In genomic region chr17:66192378-66192687, GRCh38 we compare ENCODE assay signal across 8 cellular contexts. TPM values are rescaled to one million over a fixed set of nuclear protein-coding genes. Genes with fewer than 3 reads are reported as not detected.
DNase-seq lines count a peak whose midpoint lies in the region; ATAC-seq, FAIRE-seq and TF ChIP-seq lines count a peak whose summit lies in the region.

No MANE protein-coding gene starts in this region.

- H3K27me3 ChIP-seq in brain microvascular endothelial cell (replicated peaks) (no peaks in the 10 kb centered on the region), mononuclear cell (ENCODE audit: insufficient read depth, low read length) (no peaks in the 10 kb centered on the region)

- H3K27ac ChIP-seq in 22Rv1 = peak overlapping the region; percentile 16; the same call in 1 of the 2 replicates
- no peak overlapping the region; the same call in 1 of the 2 replicates for H3K27ac ChIP-seq in HEK293 (ENCODE audit: extremely low read depth, low read depth, low read length)
- no peak overlapping the region for H3K27ac ChIP-seq in brain microvascular endothelial cell

- TF ChIP-seq CTCF in 22Rv1 (IDR thresholded peaks at IDR 0.05) (no peak), HEK293 (tag by site-specific recombination; IDR thresholded peaks at IDR 0.05) (no peak), brain microvascular endothelial cell (IDR thresholded peaks at IDR 0.05; ENCODE audit: low read depth, low read length, missing control alignments) (no peak)

- H3K4me3 ChIP-seq in HEK293 (ENCODE audit: low read depth, low read length) (peak overlapping the region; percentile 77), brain microvascular endothelial cell (ENCODE audit: low read depth, low read length) (peak overlapping the region; percentile 70), mononuclear cell (ENCODE audit: low read length) (peak overlapping the region; percentile 62)

- CTCF ChIA-PET in HEK293 (lab: Yijun Ruan, JAX) = interaction anchor here (0.6 to 2.6 kb wide), 4 partner anchors 8 to 960 kb away, joined by 3 to 11 read pairs (median 4); no protein-coding TSS in a partner anchor

- H3K4me1 ChIP-seq in HEK293 (ENCODE audit: control insufficient read depth, insufficient read depth, low read length) (peaks cover 9% of the 10 kb centered on the region), mononuclear cell (ENCODE audit: insufficient read depth, low read length) (peaks cover 11% of the 10 kb centered on the region)

- no peak for FAIRE-seq in GM19239 (lab: Jason Lieb, UNC)

- H3K36me3 ChIP-seq in HEK293 (ENCODE audit: control insufficient read depth in 2 of 2, insufficient read depth in 1 of 2, low read length in 2 of 2) (peaks cover 0 to 7% of the 10 kb centered on the region in 2 experiments), brain microvascular endothelial cell (replicated peaks) (no peaks in the 10 kb centered on the region)

- in situ Hi-C loops in brain microvascular endothelial cell (cut with HindIII; ENCODE audit: low pct_ligation_motif_present, low sequenced_read_pairs) = no loop called here

- ATAC-seq in HG02885 (IDR thresholded peaks at IDR 0.05; ENCODE audit: poor library complexity, unreplicated experiment) = no peak
- no peak for ATAC-seq in GM19467 (IDR thresholded peaks at IDR 0.05; ENCODE audit: unreplicated experiment)

- no peaks in the 10 kb centered on the region for H3K9me3 ChIP-seq in HEK293 (ENCODE audit: control insufficient read depth, insufficient read depth, low read depth, low read length)
- no peaks in the 10 kb centered on the region for H3K9me3 ChIP-seq in mononuclear cell (ENCODE audit: low read depth, low read length)

- POLR2A ChIA-PET in HEK293 (lab: Yijun Ruan, JAX) = no interaction called here

- no peak for DNase-seq in brain microvascular endothelial cell
- DNase-seq in NCI-H1105 (lab: John Stamatoyannopoulos, UW) = no peak
- no peak for DNase-seq in GM19239 (ENCODE audit: insufficient read length, low spot score)

TF ChIP-seq in HEK293, 187 proteins besides CTCF, POLR2A, EP300 and RAD21 (continues in another document):
- TF ChIP-seq YY1 (tag by site-specific recombination; IDR thresholded peaks at IDR 0.05) (no peak), ZNF660 (tag by site-specific recombination; IDR thresholded peaks at IDR 0.05) (no peak), PRDM2 (tag by site-specific recombination; IDR thresholded peaks at IDR 0.05; ENCODE audit: borderline replicate concordance) (no peak), ZNF830 (tag by site-specific recombination; IDR thresholded peaks at IDR 0.05; ENCODE audit: low read depth) (no peak), ZNF335 (tag by site-specific recombination; conservative IDR thresholded peaks at IDR 0.05) (peak; percentile 51), ZNF747 (tag by site-specific recombination; IDR thresholded peaks at IDR 0.05) (no peak), ZBTB6 (tag by site-specific recombination; IDR thresholded peaks at IDR 0.05) (no peak), ZBTB20 (tag by site-specific recombination; IDR thresholded peaks at IDR 0.05) (peak; percentile 58; the same call in 1 of the 2 replicates), ZNF76 (tag by site-specific recombination; IDR thresholded peaks at IDR 0.05; ENCODE audit: borderline replicate concordance, low read depth) (no peak), ZBTB8A (tag by site-specific recombination; IDR thresholded peaks at IDR 0.05) (peak; percentile 70), IKZF3 (tag by site-specific recombination; IDR thresholded peaks at IDR 0.05) (no peak), SP7 (tag by site-specific recombination; IDR thresholded peaks at IDR 0.05) (no peak), ZNF184 (tag by site-specific recombination; IDR thresholded peaks at IDR 0.05) (no peak), ZNF121 (tag by site-specific recombination; IDR thresholded peaks at IDR 0.05) (no peak), YY2 (tag by site-specific recombination; IDR thresholded peaks at IDR 0.05) (no peak), ZBTB21 (tag by site-specific recombination; IDR thresholded peaks at IDR 0.05) (no peak), ZNF549 (tag by site-specific recombination; IDR thresholded peaks at IDR 0.05) (no peak), ZNF223 (tag by site-specific recombination; IDR thresholded peaks at IDR 0.05) (no peak), ZNF621 (tag by site-specific recombination; IDR thresholded peaks at IDR 0.05) (no peak), ZNF146 (tag by site-specific recombination; IDR thresholded peaks at IDR 0.05) (no peak), ZFHX2 (tag by site-specific recombination; conservative IDR thresholded peaks at IDR 0.05) (no peak), ZNF624 (tag by site-specific recombination; IDR thresholded peaks at IDR 0.05) (no peak), ZNF350 (tag by site-specific recombination; IDR thresholded peaks at IDR 0.05) (no peak), SCRT1 (tag by site-specific recombination; IDR thresholded peaks at IDR 0.05; ENCODE audit: borderline replicate concordance) (no peak)
- TF ChIP-seq, protein P1, sequence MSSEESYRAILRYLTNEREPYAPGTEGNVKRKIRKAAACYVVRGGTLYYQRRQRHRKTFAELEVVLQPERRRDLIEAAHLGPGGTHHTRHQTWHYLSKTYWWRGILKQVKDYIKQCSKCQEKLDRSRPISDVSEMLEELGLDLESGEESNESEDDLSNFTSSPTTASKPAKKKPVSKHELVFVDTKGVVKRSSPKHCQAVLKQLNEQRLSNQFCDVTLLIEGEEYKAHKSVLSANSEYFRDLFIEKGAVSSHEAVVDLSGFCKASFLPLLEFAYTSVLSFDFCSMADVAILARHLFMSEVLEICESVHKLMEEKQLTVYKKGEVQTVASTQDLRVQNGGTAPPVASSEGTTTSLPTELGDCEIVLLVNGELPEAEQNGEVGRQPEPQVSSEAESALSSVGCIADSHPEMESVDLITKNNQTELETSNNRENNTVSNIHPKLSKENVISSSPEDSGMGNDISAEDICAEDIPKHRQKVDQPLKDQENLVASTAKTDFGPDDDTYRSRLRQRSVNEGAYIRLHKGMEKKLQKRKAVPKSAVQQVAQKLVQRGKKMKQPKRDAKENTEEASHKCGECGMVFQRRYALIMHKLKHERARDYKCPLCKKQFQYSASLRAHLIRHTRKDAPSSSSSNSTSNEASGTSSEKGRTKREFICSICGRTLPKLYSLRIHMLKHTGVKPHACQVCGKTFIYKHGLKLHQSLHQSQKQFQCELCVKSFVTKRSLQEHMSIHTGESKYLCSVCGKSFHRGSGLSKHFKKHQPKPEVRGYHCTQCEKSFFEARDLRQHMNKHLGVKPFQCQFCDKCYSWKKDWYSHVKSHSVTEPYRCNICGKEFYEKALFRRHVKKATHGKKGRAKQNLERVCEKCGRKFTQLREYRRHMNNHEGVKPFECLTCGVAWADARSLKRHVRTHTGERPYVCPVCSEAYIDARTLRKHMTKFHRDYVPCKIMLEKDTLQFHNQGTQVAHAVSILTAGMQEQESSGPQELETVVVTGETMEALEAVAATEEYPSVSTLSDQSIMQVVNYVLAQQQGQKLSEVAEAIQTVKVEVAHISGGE (tag by site-specific recombination; conservative IDR thresholded peaks at IDR 0.05; ENCODE audit: low read depth) = peak; percentile 71; the same call in 1 of the 2 replicates

RNA-seq across cellular contexts. Expression of gene CEP112, which starts 0.4 kb away (rescaled TPM):
- total RNA-seq in mononuclear cell = 3.3 TPM

RNA-seq across cellular contexts. Expression of gene APOH, which starts 36.9 kb away (rescaled TPM):
- not detected for total RNA-seq in mononuclear cell
